Comparison of ENCODE assay signal across 7 cellular contexts in genomic region chr16:21649819-21650406, GRCh38. TPM values are rescaled to one million over a fixed set of nuclear protein-coding genes. Genes with fewer than 3 reads are reported as not detected.
"Had no signal": no experiment of that assay in that cellular context is flagged by ENCODE, and none has a peak within 500 bp of the region (broad histone marks: within the 10 kb centered on the region; RNA-seq: fewer than 3 reads in every experiment).

No MANE protein-coding gene starts in this region.

RNA-seq across cellular contexts. Expression of gene IGSF6, which starts 2.5 kb away (rescaled TPM):
- total RNA-seq: activated CD4-positive, alpha-beta T cell treated with anti-CD3 and anti-CD28 coated beads, Interleukin-2, amount 10 ng/mL, durations not matched to agents 24 days and 14 days; activated T-cell treated with anti-CD3 and anti-CD28 coated beads, Interleukin-2, amount 50 U/mL, for 4 hours; astrocyte; dermis blood vessel endothelial cell had no signal

RNA-seq across cellular contexts. Expression of gene OTOA, which starts 13.9 kb away (rescaled TPM):
- total RNA-seq: activated CD4-positive, alpha-beta memory T cell treated with anti-CD3 and anti-CD28 coated beads for 36 hours; activated CD4-positive, alpha-beta T cell treated with anti-CD3 and anti-CD28 coated beads, Interleukin-2, amount 10 ng/mL, durations not matched to agents 24 days and 14 days; activated CD8-positive, alpha-beta T cell treated with anti-CD3 and anti-CD28 coated beads, Interleukin-2, amount 10 ng/mL, durations not matched to agents 7 days and 5 days; activated T-cell treated with anti-CD3 and anti-CD28 coated beads, Interleukin-2, amount 50 U/mL, for 4 hours; bronchial epithelial cell; dermis blood vessel endothelial cell had no signal
